ENCODE assay signal across 1 cellular context in the genomic region with DNA sequence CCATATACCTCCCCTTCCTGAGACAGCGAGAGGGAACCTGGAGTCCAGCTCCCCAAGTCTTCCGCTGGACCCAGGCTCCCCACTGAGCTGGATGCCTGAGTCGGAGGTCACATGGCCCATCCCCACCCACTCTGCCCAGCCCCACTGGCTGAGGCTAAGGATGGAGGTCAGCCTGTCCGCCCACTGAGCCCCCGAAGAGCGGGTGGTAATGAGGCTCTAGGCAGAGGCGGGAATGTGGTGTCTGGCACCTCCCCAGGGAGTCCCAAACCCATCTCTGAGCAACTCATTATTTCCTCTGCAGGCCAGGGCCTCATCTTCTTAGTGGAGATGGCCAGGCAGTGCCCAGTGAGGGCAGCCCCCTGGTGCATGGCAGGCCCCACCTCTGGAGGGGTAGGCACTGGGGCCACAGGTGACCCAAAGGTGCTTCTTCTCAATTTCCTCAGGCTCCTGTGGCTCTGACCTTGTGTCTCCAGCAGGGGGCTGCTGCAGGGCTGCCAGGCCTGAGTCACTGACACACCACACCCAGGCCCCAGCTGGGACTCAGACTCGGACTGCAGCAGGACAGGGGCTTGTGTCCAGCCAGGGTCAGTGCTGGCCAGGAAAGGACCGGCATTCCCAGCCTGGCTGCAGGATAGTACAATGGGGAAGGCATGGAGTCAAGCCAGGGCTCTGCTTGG.
TF ChIP-seq lines count a peak whose summit lies in the region.

No MANE protein-coding gene starts in this region.

TF ChIP-seq in IMR-90, 13 proteins besides CTCF, POLR2A, EP300 and RAD21 (continued from another document):
- TF ChIP-seq, protein P1, sequence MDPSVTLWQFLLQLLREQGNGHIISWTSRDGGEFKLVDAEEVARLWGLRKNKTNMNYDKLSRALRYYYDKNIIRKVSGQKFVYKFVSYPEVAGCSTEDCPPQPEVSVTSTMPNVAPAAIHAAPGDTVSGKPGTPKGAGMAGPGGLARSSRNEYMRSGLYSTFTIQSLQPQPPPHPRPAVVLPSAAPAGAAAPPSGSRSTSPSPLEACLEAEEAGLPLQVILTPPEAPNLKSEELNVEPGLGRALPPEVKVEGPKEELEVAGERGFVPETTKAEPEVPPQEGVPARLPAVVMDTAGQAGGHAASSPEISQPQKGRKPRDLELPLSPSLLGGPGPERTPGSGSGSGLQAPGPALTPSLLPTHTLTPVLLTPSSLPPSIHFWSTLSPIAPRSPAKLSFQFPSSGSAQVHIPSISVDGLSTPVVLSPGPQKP (IDR thresholded peaks at IDR 0.05; ENCODE audit: borderline replicate concordance, low read depth, low read length): no peak
- TF ChIP-seq CHD1 (IDR thresholded peaks at IDR 0.05; ENCODE audit: low read depth, low read length) (no peak), CEBPB (IDR thresholded peaks at IDR 0.05; ENCODE audit: low read depth, low read length) (no peak), FOS (IDR thresholded peaks at IDR 0.05; ENCODE audit: low read depth, low read length) (no peak), SMC3 (IDR thresholded peaks at IDR 0.05; ENCODE audit: low read depth, low read length) (peak; percentile 56)
